1 cellular context compared by ENCODE assay signal in the genomic region with DNA sequence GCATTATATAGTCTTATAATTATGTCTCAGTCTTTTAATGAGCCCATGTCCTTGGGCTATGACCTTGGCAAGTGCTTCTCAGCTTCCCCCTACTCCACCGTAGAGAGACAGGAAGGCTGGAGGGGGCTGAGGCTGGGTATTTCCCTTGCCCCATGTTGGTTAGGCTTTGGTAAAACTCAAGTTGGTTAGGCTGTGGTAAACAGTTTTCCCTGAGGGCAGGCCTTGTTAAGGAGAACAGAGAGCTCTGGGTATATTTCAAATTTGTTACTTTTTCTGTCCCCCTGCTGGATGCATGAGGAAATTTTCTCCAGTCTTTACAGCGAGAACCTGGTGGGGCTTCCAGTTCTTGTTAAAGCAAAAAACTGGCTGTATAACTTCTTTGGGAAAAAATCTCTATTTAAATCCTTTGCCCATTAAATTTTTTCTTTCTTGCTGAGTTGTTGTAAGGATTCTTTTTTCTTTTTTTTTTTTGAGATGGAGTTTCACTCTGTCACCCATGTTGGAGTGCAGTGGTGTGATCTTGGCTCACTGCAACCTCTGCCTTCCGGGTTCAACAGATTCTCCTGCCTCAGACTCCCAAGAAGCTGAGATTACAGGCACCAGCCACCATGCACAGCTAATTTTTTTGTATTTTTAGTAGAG.
A peak's percentile ranks its signal among the peaks of the same experiment; 100 is the strongest.
TF ChIP-seq lines count a peak whose summit lies in the region.

No MANE protein-coding gene starts in this region.

TF ChIP-seq in GM12878, 131 proteins besides CTCF, POLR2A, EP300 and RAD21 (continued from another document):
- TF ChIP-seq BACH1 (IDR thresholded peaks at IDR 0.05; ENCODE audit: borderline replicate concordance) (no peak), NBN (IDR thresholded peaks at IDR 0.05) (0 out of 2 replicates have a peak, but pooled peaks have one; percentile 53), PML (IDR thresholded peaks at IDR 0.05; ENCODE audit: low read length) (no peak), SMC3 (IDR thresholded peaks at IDR 0.05; ENCODE audit: borderline replicate concordance, low read length) (peak; percentile 58; the same call in 1 of the 2 replicates), JUNB (IDR thresholded peaks at IDR 0.05) (no peak), CBFB (IDR thresholded peaks at IDR 0.05; ENCODE audit: low read depth) (no peak), BMI1 (IDR thresholded peaks at IDR 0.05; ENCODE audit: borderline replicate concordance) (no peak), CBX5 (IDR thresholded peaks at IDR 0.05; ENCODE audit: low read depth) (no peak), JUND (IDR thresholded peaks at IDR 0.05; ENCODE audit: low read depth, low read length) (no peak), SMAD1 (IDR thresholded peaks at IDR 0.05; ENCODE audit: low read depth, partially characterized antibody) (no peak)
- TF ChIP-seq, protein P1, sequence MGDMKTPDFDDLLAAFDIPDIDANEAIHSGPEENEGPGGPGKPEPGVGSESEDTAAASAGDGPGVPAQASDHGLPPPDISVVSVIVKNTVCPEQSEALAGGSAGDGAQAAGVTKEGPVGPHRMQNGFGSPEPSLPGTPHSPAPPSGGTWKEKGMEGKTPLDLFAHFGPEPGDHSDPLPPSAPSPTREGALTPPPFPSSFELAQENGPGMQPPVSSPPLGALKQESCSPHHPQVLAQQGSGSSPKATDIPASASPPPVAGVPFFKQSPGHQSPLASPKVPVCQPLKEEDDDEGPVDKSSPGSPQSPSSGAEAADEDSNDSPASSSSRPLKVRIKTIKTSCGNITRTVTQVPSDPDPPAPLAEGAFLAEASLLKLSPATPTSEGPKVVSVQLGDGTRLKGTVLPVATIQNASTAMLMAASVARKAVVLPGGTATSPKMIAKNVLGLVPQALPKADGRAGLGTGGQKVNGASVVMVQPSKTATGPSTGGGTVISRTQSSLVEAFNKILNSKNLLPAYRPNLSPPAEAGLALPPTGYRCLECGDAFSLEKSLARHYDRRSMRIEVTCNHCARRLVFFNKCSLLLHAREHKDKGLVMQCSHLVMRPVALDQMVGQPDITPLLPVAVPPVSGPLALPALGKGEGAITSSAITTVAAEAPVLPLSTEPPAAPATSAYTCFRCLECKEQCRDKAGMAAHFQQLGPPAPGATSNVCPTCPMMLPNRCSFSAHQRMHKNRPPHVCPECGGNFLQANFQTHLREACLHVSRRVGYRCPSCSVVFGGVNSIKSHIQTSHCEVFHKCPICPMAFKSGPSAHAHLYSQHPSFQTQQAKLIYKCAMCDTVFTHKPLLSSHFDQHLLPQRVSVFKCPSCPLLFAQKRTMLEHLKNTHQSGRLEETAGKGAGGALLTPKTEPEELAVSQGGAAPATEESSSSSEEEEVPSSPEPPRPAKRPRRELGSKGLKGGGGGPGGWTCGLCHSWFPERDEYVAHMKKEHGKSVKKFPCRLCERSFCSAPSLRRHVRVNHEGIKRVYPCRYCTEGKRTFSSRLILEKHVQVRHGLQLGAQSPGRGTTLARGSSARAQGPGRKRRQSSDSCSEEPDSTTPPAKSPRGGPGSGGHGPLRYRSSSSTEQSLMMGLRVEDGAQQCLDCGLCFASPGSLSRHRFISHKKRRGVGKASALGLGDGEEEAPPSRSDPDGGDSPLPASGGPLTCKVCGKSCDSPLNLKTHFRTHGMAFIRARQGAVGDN (IDR thresholded peaks at IDR 0.05) = no peak
- TF ChIP-seq, protein P2, sequence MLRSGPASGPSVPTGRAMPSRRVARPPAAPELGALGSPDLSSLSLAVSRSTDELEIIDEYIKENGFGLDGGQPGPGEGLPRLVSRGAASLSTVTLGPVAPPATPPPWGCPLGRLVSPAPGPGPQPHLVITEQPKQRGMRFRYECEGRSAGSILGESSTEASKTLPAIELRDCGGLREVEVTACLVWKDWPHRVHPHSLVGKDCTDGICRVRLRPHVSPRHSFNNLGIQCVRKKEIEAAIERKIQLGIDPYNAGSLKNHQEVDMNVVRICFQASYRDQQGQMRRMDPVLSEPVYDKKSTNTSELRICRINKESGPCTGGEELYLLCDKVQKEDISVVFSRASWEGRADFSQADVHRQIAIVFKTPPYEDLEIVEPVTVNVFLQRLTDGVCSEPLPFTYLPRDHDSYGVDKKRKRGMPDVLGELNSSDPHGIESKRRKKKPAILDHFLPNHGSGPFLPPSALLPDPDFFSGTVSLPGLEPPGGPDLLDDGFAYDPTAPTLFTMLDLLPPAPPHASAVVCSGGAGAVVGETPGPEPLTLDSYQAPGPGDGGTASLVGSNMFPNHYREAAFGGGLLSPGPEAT (IDR thresholded peaks at IDR 0.05; ENCODE audit: low read depth) = peak; percentile 51; the same call in 1 of the 2 replicates
- TF ChIP-seq, protein P3, sequence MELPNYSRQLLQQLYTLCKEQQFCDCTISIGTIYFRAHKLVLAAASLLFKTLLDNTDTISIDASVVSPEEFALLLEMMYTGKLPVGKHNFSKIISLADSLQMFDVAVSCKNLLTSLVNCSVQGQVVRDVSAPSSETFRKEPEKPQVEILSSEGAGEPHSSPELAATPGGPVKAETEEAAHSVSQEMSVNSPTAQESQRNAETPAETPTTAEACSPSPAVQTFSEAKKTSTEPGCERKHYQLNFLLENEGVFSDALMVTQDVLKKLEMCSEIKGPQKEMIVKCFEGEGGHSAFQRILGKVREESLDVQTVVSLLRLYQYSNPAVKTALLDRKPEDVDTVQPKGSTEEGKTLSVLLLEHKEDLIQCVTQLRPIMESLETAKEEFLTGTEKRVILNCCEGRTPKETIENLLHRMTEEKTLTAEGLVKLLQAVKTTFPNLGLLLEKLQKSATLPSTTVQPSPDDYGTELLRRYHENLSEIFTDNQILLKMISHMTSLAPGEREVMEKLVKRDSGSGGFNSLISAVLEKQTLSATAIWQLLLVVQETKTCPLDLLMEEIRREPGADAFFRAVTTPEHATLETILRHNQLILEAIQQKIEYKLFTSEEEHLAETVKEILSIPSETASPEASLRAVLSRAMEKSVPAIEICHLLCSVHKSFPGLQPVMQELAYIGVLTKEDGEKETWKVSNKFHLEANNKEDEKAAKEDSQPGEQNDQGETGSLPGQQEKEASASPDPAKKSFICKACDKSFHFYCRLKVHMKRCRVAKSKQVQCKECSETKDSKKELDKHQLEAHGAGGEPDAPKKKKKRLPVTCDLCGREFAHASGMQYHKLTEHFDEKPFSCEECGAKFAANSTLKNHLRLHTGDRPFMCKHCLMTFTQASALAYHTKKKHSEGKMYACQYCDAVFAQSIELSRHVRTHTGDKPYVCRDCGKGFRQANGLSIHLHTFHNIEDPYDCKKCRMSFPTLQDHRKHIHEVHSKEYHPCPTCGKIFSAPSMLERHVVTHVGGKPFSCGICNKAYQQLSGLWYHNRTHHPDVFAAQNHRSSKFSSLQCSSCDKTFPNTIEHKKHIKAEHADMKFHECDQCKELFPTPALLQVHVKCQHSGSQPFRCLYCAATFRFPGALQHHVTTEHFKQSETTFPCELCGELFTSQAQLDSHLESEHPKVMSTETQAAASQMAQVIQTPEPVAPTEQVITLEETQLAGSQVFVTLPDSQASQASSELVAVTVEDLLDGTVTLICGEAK (IDR thresholded peaks at IDR 0.05; ENCODE audit: borderline replicate concordance) = no peak
- TF ChIP-seq, protein P4, sequence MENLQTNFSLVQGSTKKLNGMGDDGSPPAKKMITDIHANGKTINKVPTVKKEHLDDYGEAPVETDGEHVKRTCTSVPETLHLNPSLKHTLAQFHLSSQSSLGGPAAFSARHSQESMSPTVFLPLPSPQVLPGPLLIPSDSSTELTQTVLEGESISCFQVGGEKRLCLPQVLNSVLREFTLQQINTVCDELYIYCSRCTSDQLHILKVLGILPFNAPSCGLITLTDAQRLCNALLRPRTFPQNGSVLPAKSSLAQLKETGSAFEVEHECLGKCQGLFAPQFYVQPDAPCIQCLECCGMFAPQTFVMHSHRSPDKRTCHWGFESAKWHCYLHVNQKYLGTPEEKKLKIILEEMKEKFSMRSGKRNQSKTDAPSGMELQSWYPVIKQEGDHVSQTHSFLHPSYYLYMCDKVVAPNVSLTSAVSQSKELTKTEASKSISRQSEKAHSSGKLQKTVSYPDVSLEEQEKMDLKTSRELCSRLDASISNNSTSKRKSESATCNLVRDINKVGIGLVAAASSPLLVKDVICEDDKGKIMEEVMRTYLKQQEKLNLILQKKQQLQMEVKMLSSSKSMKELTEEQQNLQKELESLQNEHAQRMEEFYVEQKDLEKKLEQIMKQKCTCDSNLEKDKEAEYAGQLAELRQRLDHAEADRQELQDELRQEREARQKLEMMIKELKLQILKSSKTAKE (IDR thresholded peaks at IDR 0.05; ENCODE audit: low read depth, poor library complexity, severe bottlenecking) = no peak
